1 cellular context compared by ENCODE assay signal in the genomic region with DNA sequence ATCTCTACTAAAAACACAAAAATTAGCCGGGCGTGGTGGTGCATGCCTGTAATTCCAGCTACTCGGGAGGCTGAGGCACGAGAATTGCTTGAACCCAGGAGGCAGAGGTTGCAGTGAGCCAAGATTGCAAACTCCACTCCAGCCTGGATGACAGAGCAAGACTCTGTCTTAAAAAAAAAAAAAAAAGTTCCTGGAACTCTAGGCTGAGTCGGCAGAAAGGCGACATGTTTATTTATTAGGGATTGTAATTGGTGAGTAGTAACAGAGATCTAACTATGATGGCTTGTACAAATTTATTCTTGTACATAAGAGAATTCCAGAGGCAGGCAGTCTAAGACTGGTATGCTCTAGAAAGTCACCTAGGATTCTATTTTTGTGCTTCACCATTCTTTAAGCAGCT. TPM values are rescaled to one million over a fixed set of nuclear protein-coding genes. Genes with fewer than 3 reads are reported as not detected.
"Had no signal": no experiment of that assay in that cellular context is flagged by ENCODE, and none has a peak within 500 bp of the region (broad histone marks: within the 10 kb centered on the region; RNA-seq: fewer than 3 reads in every experiment).

No MANE protein-coding gene starts in this region.

RNA-seq across cellular contexts. Expression of gene HPDL, which starts 35.7 kb away (rescaled TPM):
- total RNA-seq: G401 had no signal
